Comparison of ENCODE assay signal across 9 cellular contexts in the genomic region with DNA sequence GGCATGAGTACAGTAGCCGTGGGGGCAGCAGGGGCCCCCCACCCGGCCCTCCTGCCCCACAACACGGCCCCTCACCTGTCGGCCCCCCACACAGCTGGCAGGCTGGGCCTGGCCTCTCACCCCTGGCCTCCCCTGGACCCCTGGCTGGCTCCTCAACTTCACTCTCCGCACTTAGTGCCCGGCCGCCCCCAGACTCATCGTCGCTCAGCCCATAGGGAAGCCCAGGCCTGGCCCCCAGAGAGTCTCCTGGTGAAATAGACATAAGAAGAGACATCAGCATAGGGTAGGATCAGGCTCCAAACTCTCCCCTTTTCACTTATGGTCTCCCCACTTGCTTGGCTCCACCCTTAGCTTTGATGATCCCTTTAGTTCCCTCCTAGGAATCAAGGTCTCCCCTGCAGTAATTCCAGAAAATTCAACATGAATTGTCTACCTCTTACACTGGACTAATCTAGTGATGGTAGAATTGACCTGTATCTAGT. TPM values are rescaled to one million over a fixed set of nuclear protein-coding genes. Genes with fewer than 3 reads are reported as not detected.
DNase-seq lines count a peak whose midpoint lies in the region; ATAC-seq and TF ChIP-seq lines count a peak whose summit lies in the region.
"Had no signal": no experiment of that assay in that cellular context is flagged by ENCODE, and none has a peak within 500 bp of the region (broad histone marks: within the 10 kb centered on the region; RNA-seq: fewer than 3 reads in every experiment).

No MANE protein-coding gene starts in this region.

- H3K27ac ChIP-seq in hepatocyte (peak overlapping the region; percentile 100), spleen (peak overlapping the region in 3 of 8 donors; percentile 89 to 93 (median 93))

- H3K4me1 Mint-ChIP-seq in activated CD8-positive, alpha-beta memory T cell treated with anti-CD3 and anti-CD28 coated beads, Interleukin-2, amount 10 ng/mL, durations not matched to agents 7 days and 5 days: peaks cover 24% of the 10 kb centered on the region
- peaks cover 22% of the 10 kb centered on the region for H3K4me1 Mint-ChIP-seq in activated CD4-positive, alpha-beta memory T cell treated with anti-CD3 and anti-CD28 coated beads for 36 hours (ENCODE audit: low read depth)

- no peak for ATAC-seq in activated CD8-positive, alpha-beta memory T cell treated with anti-CD3 and anti-CD28 coated beads, Interleukin-2, amount 10 ng/mL, durations not matched to agents 7 days and 5 days
- no peak for ATAC-seq in GM19463 (IDR thresholded peaks at IDR 0.05; ENCODE audit: unreplicated experiment)
- ATAC-seq in GM19328 (IDR thresholded peaks at IDR 0.05; ENCODE audit: unreplicated experiment): no peak

- H3K36me3 ChIP-seq in hepatocyte (replicated peaks; ENCODE audit: insufficient read depth, low read depth) (peaks cover under 1% of the 10 kb centered on the region), spleen (peaks cover 0 to 79% (median 66%) of the 10 kb centered on the region in 6 donors)

- H2AFZ ChIP-seq in hepatocyte: no peak overlapping the region

- H3K4me3 Mint-ChIP-seq in activated CD8-positive, alpha-beta memory T cell treated with anti-CD3 and anti-CD28 coated beads, Interleukin-2, amount 10 ng/mL, durations not matched to agents 7 days and 5 days: peak overlapping the region; percentile 84
- H3K4me3 Mint-ChIP-seq in activated CD4-positive, alpha-beta memory T cell treated with anti-CD3 and anti-CD28 coated beads for 36 hours: peak overlapping the region; percentile 90

- H3K9me3 ChIP-seq in hepatocyte (ENCODE audit: low read depth): no peaks in the 10 kb centered on the region
- no peaks in the 10 kb centered on the region for H3K9me3 ChIP-seq in spleen

- peaks cover 42% of the 10 kb centered on the region for H3K79me2 ChIP-seq in hepatocyte

- 96% methylated on average over 5 of the region's 9 CpGs for WGBS in hepatocyte (ENCODE audit: low lambda C conversion rate, missing lambda C conversion rate)
- 69 to 95% (median 89%) methylated on average over 2 to 9 of the region's 9 CpGs for WGBS in spleen, 5 donors

- CTCF ChIA-PET in activated CD8-positive, alpha-beta memory T cell treated with anti-CD3 and anti-CD28 coated beads, Interleukin-2, amount 10 ng/mL, durations not matched to agents 7 days and 5 days (lab: Charles Lee): interaction anchor here (0.9 to 3.4 kb wide), 3 partner anchors 8 to 99 kb away, joined by 3 to 20 read pairs (median 3); partner anchors contain the start of gene SNX17
- CTCF ChIA-PET in activated CD4-positive, alpha-beta memory T cell treated with anti-CD3 and anti-CD28 coated beads for 36 hours (lab: Charles Lee): interaction anchor here (0.8 to 2.5 kb wide), 4 partner anchors 8 to 304 kb away, joined by 5 to 15 read pairs (median 10); partner anchors contain the start of genes EIF2B4 and SNX17

- H3K4me2 ChIP-seq in hepatocyte: peak overlapping the region; percentile 97

- H3K36me3 Mint-ChIP-seq in activated CD8-positive, alpha-beta memory T cell treated with anti-CD3 and anti-CD28 coated beads, Interleukin-2, amount 10 ng/mL, durations not matched to agents 7 days and 5 days: peaks cover 42% of the 10 kb centered on the region
- peaks cover 69% of the 10 kb centered on the region for H3K36me3 Mint-ChIP-seq in activated CD4-positive, alpha-beta memory T cell treated with anti-CD3 and anti-CD28 coated beads for 36 hours

- TF ChIP-seq POLR2A in spleen (IDR thresholded peaks at IDR 0.05): no peak

- H3K27me3 ChIP-seq in hepatocyte: no peaks in the 10 kb centered on the region
- no peaks in the 10 kb centered on the region for H3K27me3 ChIP-seq in spleen (replicated peaks in 1 of 7)

- no peak for DNase-seq in activated CD8-positive, alpha-beta memory T cell treated with anti-CD3 and anti-CD28 coated beads, Interleukin-2, amount 10 ng/mL, durations not matched to agents 7 days and 5 days
- DNase-seq in activated CD8-positive, alpha-beta memory T cell treated with anti-CD3 and anti-CD28 coated beads, Interleukin-2, amount 50 U/mL, for 4 hours: no peak
- DNase-seq in activated CD4-positive, alpha-beta memory T cell treated with anti-CD3 and anti-CD28 coated beads for 36 hours: no peak
- DNase-seq in hepatocyte (ENCODE audit: low spot score): no peak
- peak; percentile 79 for DNase-seq in spleen
- DNase-seq in superior temporal gyrus (ENCODE audit: extremely low spot score): no peak
- DNase-seq: activated CD8-positive, alpha-beta memory T cell treated with anti-CD3 and anti-CD28 coated beads, Interleukin-2, amount 50 U/mL, for 48 hours had no signal

- peaks cover 20% of the 10 kb centered on the region for H3K4me1 ChIP-seq in hepatocyte (ENCODE audit: insufficient read depth)
- peaks cover 13 to 64% (median 29%) of the 10 kb centered on the region in 6 donors for H3K4me1 ChIP-seq in spleen

- POLR2A ChIA-PET in activated CD4-positive, alpha-beta memory T cell treated with anti-CD3 and anti-CD28 coated beads for 36 hours (lab: Charles Lee): interaction anchor here (1.3 to 5.0 kb wide), 3 partner anchors 8 to 52 kb away, joined by 3 to 54 read pairs (median 18); partner anchors contain the start of genes EIF2B4, PPM1G and SNX17

- no peaks in the 10 kb centered on the region for H3K9me2 ChIP-seq in hepatocyte (replicated peaks; ENCODE audit: insufficient read depth)

- intact Hi-C loops in activated CD4-positive, alpha-beta memory T cell treated with anti-CD3 and anti-CD28 coated beads for 36 hours (cut with micrococcal nuclease): no loop called here
- intact Hi-C loops in spleen (cut with DNase I; ENCODE audit: low total_unique reads): no loop called here

- H4K20me1 ChIP-seq in hepatocyte (ENCODE audit: insufficient read depth, poor library complexity, severe bottlenecking): no peaks in the 10 kb centered on the region

- TF ChIP-seq CTCF in hepatocyte (IDR thresholded peaks at IDR 0.05; ENCODE audit: poor library complexity) (no peak), spleen (IDR thresholded peaks at IDR 0.05 in 8 of 11, conservative IDR thresholded peaks at IDR 0.05 in 3 of 11) (no peak)

- H3K4me3 ChIP-seq in hepatocyte: no peak overlapping the region
- H3K4me3 ChIP-seq in spleen: no peak overlapping the region

- no peaks in the 10 kb centered on the region for H3K9me3 Mint-ChIP-seq in activated CD8-positive, alpha-beta memory T cell treated with anti-CD3 and anti-CD28 coated beads, Interleukin-2, amount 10 ng/mL, durations not matched to agents 7 days and 5 days (ENCODE audit: low read depth)
- no peaks in the 10 kb centered on the region for H3K9me3 Mint-ChIP-seq in activated CD4-positive, alpha-beta memory T cell treated with anti-CD3 and anti-CD28 coated beads for 36 hours

- no peaks in the 10 kb centered on the region for H3K27me3 Mint-ChIP-seq in activated CD8-positive, alpha-beta memory T cell treated with anti-CD3 and anti-CD28 coated beads, Interleukin-2, amount 10 ng/mL, durations not matched to agents 7 days and 5 days
- H3K27me3 Mint-ChIP-seq in activated CD4-positive, alpha-beta memory T cell treated with anti-CD3 and anti-CD28 coated beads for 36 hours: no peaks in the 10 kb centered on the region

- peak overlapping the region; percentile 96 for H3K27ac Mint-ChIP-seq in activated CD8-positive, alpha-beta memory T cell treated with anti-CD3 and anti-CD28 coated beads, Interleukin-2, amount 10 ng/mL, durations not matched to agents 7 days and 5 days
- peak overlapping the region; percentile 80 for H3K27ac Mint-ChIP-seq in activated CD4-positive, alpha-beta memory T cell treated with anti-CD3 and anti-CD28 coated beads for 36 hours

RNA-seq across cellular contexts. Expression of gene ZNF513, which starts 1.7 kb away (rescaled TPM):
- 10 to 100 TPM; 12.7 to 15.4 TPM for total RNA-seq in activated CD8-positive, alpha-beta memory T cell treated with anti-CD3 and anti-CD28 coated beads, Interleukin-2, amount 10 ng/mL, durations not matched to agents 7 days and 5 days
- total RNA-seq in activated CD4-positive, alpha-beta memory T cell treated with anti-CD3 and anti-CD28 coated beads for 36 hours: 1 to 10 TPM; 8.6 to 9.7 TPM
- total RNA-seq in hepatocyte (16.0 and 20.6 TPM in 2 replicates), spleen (10 to 100 TPM; 13.6 to 20.2 (median 17.7) TPM)
- polyA plus RNA-seq in hepatocyte (26.1 and 36.4 TPM in 2 replicates), spleen (10 to 100 TPM; 14.2 to 29.0 (median 26.7) TPM)

RNA-seq across cellular contexts. Expression of gene SNX17, which starts 8.4 kb away (rescaled TPM):
- 100 to 1,000 TPM; 101 to 125 TPM for total RNA-seq in activated CD8-positive, alpha-beta memory T cell treated with anti-CD3 and anti-CD28 coated beads, Interleukin-2, amount 10 ng/mL, durations not matched to agents 7 days and 5 days
- total RNA-seq in activated CD4-positive, alpha-beta memory T cell treated with anti-CD3 and anti-CD28 coated beads for 36 hours: 10 to 100 TPM; 91.2 to 93.2 TPM
- total RNA-seq in hepatocyte: 81.8 and 88.7 TPM in 2 replicates
- 105 and 109 TPM in 2 replicates for polyA plus RNA-seq in hepatocyte
- total RNA-seq in spleen: 100 to 1,000 TPM; 102 to 140 (median 118) TPM
- polyA plus RNA-seq in spleen: 100 to 1,000 TPM in 1 of 3 donors, 10 to 100 TPM in 2; 84.9 to 128 (median 86.5) TPM

RNA-seq across cellular contexts. Expression of gene EIF2B4, which starts 8.7 kb away (rescaled TPM):
- 10 to 100 TPM; 38.6 to 43.1 TPM for total RNA-seq in activated CD8-positive, alpha-beta memory T cell treated with anti-CD3 and anti-CD28 coated beads, Interleukin-2, amount 10 ng/mL, durations not matched to agents 7 days and 5 days
- total RNA-seq in activated CD4-positive, alpha-beta memory T cell treated with anti-CD3 and anti-CD28 coated beads for 36 hours: 10 to 100 TPM; 34.6 to 36.5 TPM
- total RNA-seq in hepatocyte (28.0 and 28.7 TPM in 2 replicates), spleen (10 to 100 TPM; 26.5 to 33.9 (median 30.3) TPM)
- polyA plus RNA-seq in hepatocyte (67.5 and 68.7 TPM in 2 replicates), spleen (10 to 100 TPM; 33.4 to 58.1 (median 48.5) TPM)

RNA-seq across cellular contexts. Expression of gene GTF3C2, which starts 22.3 kb away (rescaled TPM):
- 10 to 100 TPM; 54.6 to 67.6 TPM for total RNA-seq in activated CD8-positive, alpha-beta memory T cell treated with anti-CD3 and anti-CD28 coated beads, Interleukin-2, amount 10 ng/mL, durations not matched to agents 7 days and 5 days
- total RNA-seq in activated CD4-positive, alpha-beta memory T cell treated with anti-CD3 and anti-CD28 coated beads for 36 hours: 10 to 100 TPM; 55.2 to 64.5 TPM
- total RNA-seq in hepatocyte (51.3 and 53.3 TPM in 2 replicates), spleen (10 to 100 TPM; 56.8 to 73.8 (median 61.9) TPM)
- polyA plus RNA-seq in hepatocyte (46.8 and 58.0 TPM in 2 replicates), spleen (10 to 100 TPM; 27.5 to 39.1 (median 37.1) TPM)

RNA-seq across cellular contexts. Expression of gene PPM1G, which starts 30.5 kb away (rescaled TPM):
- 100 to 1,000 TPM; 136 to 159 TPM for total RNA-seq in activated CD8-positive, alpha-beta memory T cell treated with anti-CD3 and anti-CD28 coated beads, Interleukin-2, amount 10 ng/mL, durations not matched to agents 7 days and 5 days
- 100 to 1,000 TPM; 127 to 132 TPM for total RNA-seq in activated CD4-positive, alpha-beta memory T cell treated with anti-CD3 and anti-CD28 coated beads for 36 hours
- total RNA-seq in hepatocyte (60.6 and 64.9 TPM in 2 replicates), spleen (10 to 100 TPM; 44.9 to 59.3 (median 49.9) TPM)
- polyA plus RNA-seq in hepatocyte (65.7 and 71.0 TPM in 2 replicates), spleen (10 to 100 TPM; 36.0 to 51.2 (median 45.0) TPM)
